ENCODE assay signal across 10 cellular contexts in genomic region chr10:1043532-1043995, GRCh38. TPM values are rescaled to one million over a fixed set of nuclear protein-coding genes. Genes with fewer than 3 reads are reported as not detected.
A peak's percentile ranks its signal among the peaks of the same experiment; 100 is the strongest.
DNase-seq lines count a peak whose midpoint lies in the region; ATAC-seq and TF ChIP-seq lines count a peak whose summit lies in the region.
"Had no signal": no experiment of that assay in that cellular context is flagged by ENCODE, and none has a peak within 500 bp of the region (broad histone marks: within the 10 kb centered on the region; RNA-seq: fewer than 3 reads in every experiment).

No MANE protein-coding gene starts in this region.

- peaks cover 77% of the 10 kb centered on the region for H3K36me3 ChIP-seq in OCI-LY7 (ENCODE audit: insufficient read depth, low read length)

- peak overlapping the region; percentile 82 for H3K27ac ChIP-seq in OCI-LY7 (ENCODE audit: low read depth, low read length, poor library complexity, severe bottlenecking)
- no peak overlapping the region for H3K27ac ChIP-seq in foreskin keratinocyte

- no peak overlapping the region for H2AFZ ChIP-seq in OCI-LY7 (ENCODE audit: low read length)

- ATAC-seq in GM18861 (IDR thresholded peaks at IDR 0.05; ENCODE audit: unreplicated experiment) (peak; percentile 61), HG02623 (IDR thresholded peaks at IDR 0.05; ENCODE audit: unreplicated experiment) (peak; percentile 43), Right ventricle myocardium superior (ENCODE audit: poor library complexity) (peak; percentile 62), foreskin keratinocyte (no peak)
- peak; percentile 70 for ATAC-seq in stimulated activated naive CD8-positive, alpha-beta T cell treated with anti-CD3 and anti-CD28 coated beads, Interleukin-15, amount 100 ng/mL, for 72 hours

- DNase-seq in OCI-LY7 (ENCODE audit: low spot score) (peak; percentile 80), Right ventricle myocardium superior (peak; percentile 59), GM03348 (ENCODE audit: low spot score) (no peak), foreskin keratinocyte (no peak), NCI-H510A treated with DMSO at 0.1 percent for 48 hours (lab: John Stamatoyannopoulos, UW) (no peak)
- DNase-seq in stimulated activated naive CD8-positive, alpha-beta T cell treated with anti-CD3 and anti-CD28 coated beads, Interleukin-15, amount 100 ng/mL, for 72 hours = peak in 1 of 2 donors; percentile 42

- no peaks in the 10 kb centered on the region for H3K9me3 ChIP-seq in OCI-LY7 (ENCODE audit: low read length)

- H3K9me3 Mint-ChIP-seq in stimulated activated naive CD8-positive, alpha-beta T cell treated with anti-CD3 and anti-CD28 coated beads, Interleukin-15, amount 100 ng/mL, for 72 hours = no peaks in the 10 kb centered on the region

- peak overlapping the region; percentile 91 to 97 for H3K27ac Mint-ChIP-seq in stimulated activated naive CD8-positive, alpha-beta T cell treated with anti-CD3 and anti-CD28 coated beads, Interleukin-15, amount 100 ng/mL, for 72 hours

- no TSS peak for BruUV-seq in OCI-LY7 (replicated peaks; lab: Mats Ljungman, UMichigan)

- H3K79me2 ChIP-seq in OCI-LY7 (ENCODE audit: insufficient read depth, low read depth, low read length) = peaks cover 60% of the 10 kb centered on the region

- H3K4me1 ChIP-seq in OCI-LY7 (ENCODE audit: insufficient read depth, low read length, poor library complexity, severe bottlenecking) (peaks cover 42% of the 10 kb centered on the region), foreskin keratinocyte (peaks cover 4% of the 10 kb centered on the region)

- no peaks in the 10 kb centered on the region for H3K9me2 ChIP-seq in OCI-LY7 (ENCODE audit: insufficient read depth, low read length)

- H3K4me3 Mint-ChIP-seq in stimulated activated naive CD8-positive, alpha-beta T cell treated with anti-CD3 and anti-CD28 coated beads, Interleukin-15, amount 100 ng/mL, for 72 hours = peak overlapping the region; percentile 70 to 80

- peaks cover 43% of the 10 kb centered on the region for H3K4me1 Mint-ChIP-seq in stimulated activated naive CD8-positive, alpha-beta T cell treated with anti-CD3 and anti-CD28 coated beads, Interleukin-15, amount 100 ng/mL, for 72 hours

- peak overlapping the region; percentile 61 for H3K4me3 ChIP-seq in OCI-LY7 (ENCODE audit: low read depth, low read length, poor library complexity, severe bottlenecking)

- peak overlapping the region; percentile 83 for H3K4me2 ChIP-seq in OCI-LY7 (ENCODE audit: low read length)

- POLR2A ChIA-PET in OCI-LY7 (lab: Charles Lee) = interaction anchor here (0.6 to 2.1 kb wide), 5 partner anchors 10 to 900 kb away, joined by 3 to 12 read pairs (median 7); no protein-coding TSS in a partner anchor

- CTCF ChIA-PET in OCI-LY7 (lab: Charles Lee; ENCODE audit: unreplicated experiment) = no interaction called here

- H3K27me3 Mint-ChIP-seq in stimulated activated naive CD8-positive, alpha-beta T cell treated with anti-CD3 and anti-CD28 coated beads, Interleukin-15, amount 100 ng/mL, for 72 hours = no peaks in the 10 kb centered on the region

- no peak for TF ChIP-seq CTCF in OCI-LY7 (conservative IDR thresholded peaks at IDR 0.05; ENCODE audit: low read length)
- TF ChIP-seq CTCF in foreskin keratinocyte (conservative IDR thresholded peaks at IDR 0.05) = no peak

- peaks cover 42% of the 10 kb centered on the region; the same call in 1 of the 2 replicates for H4K20me1 ChIP-seq in OCI-LY7 (ENCODE audit: insufficient read depth, low read length)

- intact Hi-C loops in OCI-LY7 (cut with micrococcal nuclease; ENCODE audit: unreplicated experiment) = loop anchor here (2.0 kb wide), 1 partner anchor 57 kb away; no protein-coding TSS in a partner anchor
- intact Hi-C loops in Right ventricle myocardium superior (cut with DNase I) = no loop called here

- H3K27me3 ChIP-seq in foreskin keratinocyte = no peaks in the 10 kb centered on the region

RNA-seq across cellular contexts. Expression of gene IDI1, which starts 5.4 kb away (rescaled TPM):
- 98.2 and 112 TPM in 2 replicates for total RNA-seq in OCI-LY7 (2014; rRNA removed; shearing (Covaris generic))
- 105 and 106 TPM in 2 replicates for total RNA-seq in OCI-LY7 (2022)
- total RNA-seq in Right ventricle myocardium superior = 13.0 TPM
- total RNA-seq in foreskin keratinocyte = 159 and 181 TPM in 2 replicates
- 102 and 136 TPM in 2 replicates for polyA plus RNA-seq in foreskin keratinocyte

RNA-seq across cellular contexts. Expression of gene WDR37, which starts 12.6 kb away (rescaled TPM):
- 8.5 and 9.7 TPM in 2 replicates for total RNA-seq in OCI-LY7 (2014; rRNA removed; shearing (Covaris generic))
- 18.9 and 19.9 TPM in 2 replicates for total RNA-seq in OCI-LY7 (2022)
- 28.0 TPM for total RNA-seq in Right ventricle myocardium superior
- 14.8 and 18.1 TPM in 2 replicates for total RNA-seq in foreskin keratinocyte
- polyA plus RNA-seq in foreskin keratinocyte = 6.0 and 6.5 TPM in 2 replicates

RNA-seq across cellular contexts. Expression of gene IDI2, which starts 17.9 kb away (rescaled TPM):
- total RNA-seq in OCI-LY7 (2014; rRNA removed; shearing (Covaris generic)) = not detected in 2 replicates
- total RNA-seq in OCI-LY7 (2022) (not detected in 2 replicates), Right ventricle myocardium superior (0.16 TPM), foreskin keratinocyte (not detected in 2 replicates)
- polyA plus RNA-seq in foreskin keratinocyte = not detected in 2 replicates
- total RNA-seq: epithelial cell of proximal tubule, LHCN-M2 had no signal

RNA-seq across cellular contexts. Expression of gene GTPBP4, which starts 55.3 kb away (rescaled TPM):
- total RNA-seq in OCI-LY7 (2014; rRNA removed; shearing (Covaris generic)) = 61.0 and 82.0 TPM in 2 replicates
- total RNA-seq in OCI-LY7 (2022) (92.9 and 108 TPM in 2 replicates), Right ventricle myocardium superior (24.7 TPM), foreskin keratinocyte (66.9 and 69.1 TPM in 2 replicates)
- 55.0 and 58.6 TPM in 2 replicates for polyA plus RNA-seq in foreskin keratinocyte

Comparison
In these comparisons a context has a peak if more than half of its experiments do, and no peak if none do; other contexts are left out.
1. DNase-seq: peak in OCI-LY7 (single experiment) and Right ventricle myocardium superior (single experiment); none in GM03348 (single experiment), foreskin keratinocyte (0 of 2) and NCI-H510A treated with DMSO at 0.1 percent for 48 hours (single experiment).